Comparison of ENCODE assay signal across 25 cellular contexts in genomic region chr10:103117247-103117646, GRCh38.
"Had no signal": no experiment of that assay in that cellular context is flagged by ENCODE, and none has a peak within 500 bp of the region (broad histone marks: within the 10 kb centered on the region; RNA-seq: fewer than 3 reads in every experiment).

No MANE protein-coding gene starts in this region.

- H3K4me3 ChIP-seq: dorsolateral prefrontal cortex, gastroesophageal sphincter, heart left ventricle, hepatocyte, left ventricle myocardium inferior, lower lobe of right lung, prostate gland, sigmoid colon, stomach, thyroid gland, vagina had no signal

- H3K4me3 Mint-ChIP-seq: naive thymus-derived CD8-positive, alpha-beta T cell; nephron progenitor cell; stimulated activated effector memory CD8-positive, alpha-beta T cell treated with anti-CD3 and anti-CD28 coated beads, Interleukin-12 subunit alpha, Interleukin-12 subunit beta, amount 100 ng/mL, for 72 hours had no signal

- FAIRE-seq: kidney had no signal

- H3K27ac ChIP-seq: gastroesophageal sphincter, heart left ventricle, hepatocyte, left ventricle myocardium inferior, lower lobe of right lung, prostate gland, sigmoid colon, stomach, vagina had no signal

- DNase-seq: dorsolateral prefrontal cortex; effector CD4-positive, alpha-beta T cell; foreskin fibroblast; heart left ventricle; kidney; left cardiac atrium; left ventricle myocardium inferior; lower lobe of right lung; naive thymus-derived CD8-positive, alpha-beta T cell; nephron progenitor cell; nucleus accumbens; right cardiac atrium; sigmoid colon; stimulated activated CD4-positive, alpha-beta T cell treated with anti-CD3 and anti-CD28 coated beads, Interleukin-2, amount 100 ng/mL, for 24 hours; stimulated activated CD4-positive, alpha-beta T cell treated with anti-CD3 and anti-CD28 coated beads, Interleukin-4, amount 100 ng/mL, for 24 hours; stimulated activated naive CD4-positive, alpha-beta T cell treated with Interleukin-2 at 50 U/mL for 16 hours; stomach; thyroid gland; trophoblast cell had no signal

- H3K27me3 Mint-ChIP-seq: naive thymus-derived CD8-positive, alpha-beta T cell had no signal

- H3K27me3 ChIP-seq: dorsolateral prefrontal cortex, gastroesophageal sphincter, heart left ventricle, hepatocyte, sigmoid colon, stomach, thyroid gland, vagina had no signal

- H3K4me2 ChIP-seq: hepatocyte had no signal

- H3K27ac Mint-ChIP-seq: nephron progenitor cell; stimulated activated effector memory CD8-positive, alpha-beta T cell treated with anti-CD3 and anti-CD28 coated beads, Interleukin-12 subunit alpha, Interleukin-12 subunit beta, amount 100 ng/mL, for 72 hours had no signal

- H3K36me3 ChIP-seq: gastroesophageal sphincter, left ventricle myocardium inferior, lower lobe of right lung, prostate gland, sigmoid colon, stomach, thyroid gland, vagina had no signal

- H3K9me3 ChIP-seq: gastroesophageal sphincter, heart left ventricle, left ventricle myocardium inferior, lower lobe of right lung, prostate gland, sigmoid colon, stomach, thyroid gland, vagina had no signal

- H3K9me3 Mint-ChIP-seq: naive thymus-derived CD8-positive, alpha-beta T cell; nephron progenitor cell; stimulated activated effector memory CD8-positive, alpha-beta T cell treated with anti-CD3 and anti-CD28 coated beads, Interleukin-12 subunit alpha, Interleukin-12 subunit beta, amount 100 ng/mL, for 72 hours had no signal

- ATAC-seq: esophagus mucosa; gastroesophageal sphincter; heart left ventricle; left cardiac atrium; lower lobe of right lung; naive thymus-derived CD8-positive, alpha-beta T cell; right cardiac atrium; stimulated activated effector memory CD8-positive, alpha-beta T cell treated with anti-CD3 and anti-CD28 coated beads, Interleukin-12 subunit alpha, Interleukin-12 subunit beta, amount 100 ng/mL, for 72 hours had no signal

- H2AFZ ChIP-seq: hepatocyte had no signal
